ENCODE assay signal across 20 cellular contexts in the genomic region with DNA sequence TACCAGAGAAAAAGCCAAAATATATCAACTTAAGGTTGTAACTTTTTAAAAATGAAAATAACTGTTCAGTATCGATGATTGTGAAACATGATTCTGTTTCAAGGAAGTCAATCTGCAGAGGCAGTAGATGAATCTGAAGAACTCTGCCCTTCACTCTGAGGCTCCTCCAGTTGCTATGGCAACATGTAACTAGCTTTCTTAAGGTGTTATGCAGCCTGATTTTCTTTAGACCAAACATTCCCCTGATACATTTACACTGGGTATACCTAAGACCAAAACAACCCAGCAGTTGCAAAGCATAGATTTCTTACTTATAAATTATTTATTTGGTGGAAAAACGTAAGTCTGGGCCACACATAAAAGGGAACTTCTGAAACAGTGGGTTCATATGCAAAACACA.
DNase-seq lines count a peak whose midpoint lies in the region; ATAC-seq and TF ChIP-seq lines count a peak whose summit lies in the region.
"Had no signal": no experiment of that assay in that cellular context is flagged by ENCODE, and none has a peak within 500 bp of the region (broad histone marks: within the 10 kb centered on the region; RNA-seq: fewer than 3 reads in every experiment).

No MANE protein-coding gene starts in this region.

- H3K79me2 ChIP-seq in SU-DHL-6 (ENCODE audit: insufficient read depth, low read length): no peaks in the 10 kb centered on the region

- H2AFZ ChIP-seq in SU-DHL-6 (ENCODE audit: low read depth, low read length, severe bottlenecking): no peak overlapping the region
- H2AFZ ChIP-seq: GM23248 had no signal

- POLR2A ChIA-PET in naive thymus-derived CD4-positive, alpha-beta T cell (lab: Charles Lee): no interaction called here

- TF ChIP-seq CTCF in SU-DHL-6 (IDR thresholded peaks at IDR 0.05; ENCODE audit: insufficient read depth, low read length, poor library complexity, severe bottlenecking): no peak

- H4K20me1 ChIP-seq in SU-DHL-6 (ENCODE audit: low read depth, low read length): no peaks in the 10 kb centered on the region

- intact Hi-C loops in naive thymus-derived CD4-positive, alpha-beta T cell (cut with micrococcal nuclease): no loop called here

- H3F3A ChIP-seq in SU-DHL-6 (ENCODE audit: insufficient read depth): 0 out of 2 replicates have a peak, but pooled peaks cover 10% of the 10 kb centered on the region

- H3K4me3 Mint-ChIP-seq in naive thymus-derived CD4-positive, alpha-beta T cell: no peak overlapping the region
- H3K4me3 Mint-ChIP-seq: CD4-positive, alpha-beta memory T cell; dendritic cell treated with granulocyte-macrophage colony-stimulating factor and Interleukin-4, amounts not matched to agents 40 ng/mL and 50 ng/mL, for 4 days; nephron had no signal

- H3K9me3 ChIP-seq in SU-DHL-6 (ENCODE audit: insufficient read depth, low read length): no peaks in the 10 kb centered on the region
- H3K9me3 ChIP-seq in naive thymus-derived CD4-positive, alpha-beta T cell (ENCODE audit: control insufficient read depth in 2 of 3, low read length in 3 of 3): no peaks in the 10 kb centered on the region
- H3K9me3 ChIP-seq: psoas muscle had no signal

- peak overlapping the region; percentile 20; the same call in 1 of the 2 replicates for H3K27ac ChIP-seq in SU-DHL-6 (ENCODE audit: low read depth, low read length)
- H3K27ac ChIP-seq in naive thymus-derived CD4-positive, alpha-beta T cell (ENCODE audit: low read depth, low read length): no peak overlapping the region
- H3K27ac ChIP-seq: GM23248, psoas muscle had no signal

- peaks cover 0 to 3% (median 0%) of the 10 kb centered on the region in 11 donors for H3K9me3 Mint-ChIP-seq in naive thymus-derived CD4-positive, alpha-beta T cell
- H3K9me3 Mint-ChIP-seq: CD4-positive, alpha-beta memory T cell; dendritic cell treated with granulocyte-macrophage colony-stimulating factor and Interleukin-4, amounts not matched to agents 40 ng/mL and 50 ng/mL, for 4 days had no signal

- peaks cover 0 to 4% (median 0%) of the 10 kb centered on the region in 5 donors for H3K36me3 Mint-ChIP-seq in naive thymus-derived CD4-positive, alpha-beta T cell
- H3K36me3 Mint-ChIP-seq: CD4-positive, alpha-beta memory T cell had no signal

- H3K9me2 ChIP-seq in SU-DHL-6 (replicated peaks; ENCODE audit: insufficient read depth, low read length): no peaks in the 10 kb centered on the region

- H3K4me3 ChIP-seq in SU-DHL-6 (ENCODE audit: insufficient read depth, low read length, poor library complexity, severe bottlenecking): no peak overlapping the region
- H3K4me3 ChIP-seq in naive thymus-derived CD4-positive, alpha-beta T cell (ENCODE audit: low read length): no peak overlapping the region
- H3K4me3 ChIP-seq: GM23248, psoas muscle had no signal

- DNase-seq in DMS79 (lab: John Stamatoyannopoulos, UW) (peak; percentile 60), HT-29 (ENCODE audit: low spot score) (peak; percentile 43)
- DNase-seq in naive thymus-derived CD4-positive, alpha-beta T cell: peak in 3 of 9 donors; percentile 7 to 23 (median 13)
- DNase-seq: activated CD4-positive, alpha-beta T cell treated with anti-CD3 and anti-CD28 coated beads for 48 hours; activated CD8-positive, alpha-beta memory T cell treated with anti-CD3 and anti-CD28 coated beads, Interleukin-2, amount 50 U/mL, for 4 hours; activated gamma-delta T cell treated with Interleukin-2 at 50 U/mL for 16 hours; CD4-positive, alpha-beta memory T cell; DND-41; GM23248; NCI-H1436; NCI-H446 treated with DMSO at 0.1 percent for 48 hours; psoas muscle; stimulated activated CD4-positive, alpha-beta T cell treated with anti-CD3 and anti-CD28 coated beads, Interleukin-12 subunit alpha, Interleukin-12 subunit beta, amount 100 ng/mL, for 4 hours had no signal

- CTCF ChIA-PET in naive thymus-derived CD4-positive, alpha-beta T cell (lab: Charles Lee): interaction anchor here (0.6 kb wide), 1 partner anchor 20 kb away, joined by 4 read pairs; no protein-coding TSS in a partner anchor

- no peak overlapping the region for H3K9ac ChIP-seq in SU-DHL-6 (ENCODE audit: low read length)
- H3K9ac ChIP-seq: GM23248 had no signal

- H3K27ac Mint-ChIP-seq in naive thymus-derived CD4-positive, alpha-beta T cell: no peak overlapping the region
- H3K27ac Mint-ChIP-seq: CD4-positive, alpha-beta memory T cell; nephron had no signal

- H3K4me1 ChIP-seq in naive thymus-derived CD4-positive, alpha-beta T cell (ENCODE audit: control insufficient read depth in 2 of 2, insufficient read depth in 2 of 2, low read length in 2 of 2): peaks cover 0 to 4% of the 10 kb centered on the region in 2 donors
- H3K4me1 ChIP-seq: psoas muscle had no signal

- peaks cover 0 to 21% (median 9%) of the 10 kb centered on the region in 7 donors for H3K4me1 Mint-ChIP-seq in naive thymus-derived CD4-positive, alpha-beta T cell

- H3K36me3 ChIP-seq in SU-DHL-6 (ENCODE audit: low read length): no peaks in the 10 kb centered on the region
- H3K36me3 ChIP-seq in naive thymus-derived CD4-positive, alpha-beta T cell (ENCODE audit: control insufficient read depth in 2 of 3, insufficient read depth in 3 of 3, low read length in 3 of 3): no peaks in the 10 kb centered on the region

- peak; percentile 48 for ATAC-seq in naive thymus-derived CD4-positive, alpha-beta T cell
- ATAC-seq in GM18870 (IDR thresholded peaks at IDR 0.05; ENCODE audit: unreplicated experiment): no peak
- ATAC-seq in HG03097 (IDR thresholded peaks at IDR 0.05; ENCODE audit: low FRiP score, unreplicated experiment): no peak
- no peak for ATAC-seq in HG02623 (IDR thresholded peaks at IDR 0.05; ENCODE audit: unreplicated experiment)
- ATAC-seq in GM18907 (IDR thresholded peaks at IDR 0.05; ENCODE audit: unreplicated experiment): no peak
- ATAC-seq: psoas muscle had no signal

- no peaks in the 10 kb centered on the region for H3K27me3 Mint-ChIP-seq in naive thymus-derived CD4-positive, alpha-beta T cell
- H3K27me3 Mint-ChIP-seq: dendritic cell treated with granulocyte-macrophage colony-stimulating factor and Interleukin-4, amounts not matched to agents 40 ng/mL and 50 ng/mL, for 4 days had no signal

- no peaks in the 10 kb centered on the region for H3K27me3 ChIP-seq in SU-DHL-6 (ENCODE audit: low read length)
- H3K27me3 ChIP-seq in naive thymus-derived CD4-positive, alpha-beta T cell (ENCODE audit: control insufficient read depth in 2 of 2, insufficient read depth in 2 of 2, low read length in 2 of 2): no peaks in the 10 kb centered on the region

- H3K4me2 ChIP-seq in SU-DHL-6 (ENCODE audit: low read depth, low read length, poor library complexity, severe bottlenecking): no peak overlapping the region
